Comparison of ENCODE assay signal across 16 cellular contexts in the genomic region with DNA sequence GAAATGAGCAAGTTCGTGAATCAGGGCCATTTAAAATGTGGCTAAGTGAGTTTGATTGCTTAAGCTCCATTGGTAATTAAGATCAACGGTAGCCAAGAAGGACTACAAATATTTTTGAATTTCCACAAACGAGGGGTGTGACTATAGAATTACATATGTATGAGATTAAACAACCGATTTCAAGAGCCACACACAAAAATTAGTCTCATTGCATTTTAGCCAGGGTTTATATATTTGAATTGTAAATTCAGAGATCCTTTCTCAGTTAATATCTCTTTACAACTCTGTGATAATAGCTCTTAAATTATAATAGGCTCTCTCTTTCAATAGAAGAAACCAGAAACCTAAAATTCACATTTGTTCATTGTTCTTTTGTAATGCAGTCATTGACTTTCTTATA.
"Had no signal": no experiment of that assay in that cellular context is flagged by ENCODE, and none has a peak within 500 bp of the region (broad histone marks: within the 10 kb centered on the region; RNA-seq: fewer than 3 reads in every experiment).

No MANE protein-coding gene starts in this region.

- DNase-seq: activated CD4-positive, alpha-beta T cell treated with anti-CD3 and anti-CD28 coated beads, Interleukin-2, amount 50 U/mL, for 1 hour; activated CD4-positive, CD25-positive, alpha-beta regulatory T cell; activated effector memory CD4-positive, alpha-beta T cell treated with Interleukin-2 at 50 U/mL for 16 hours; activated T-cell treated with anti-CD3 and anti-CD28 coated beads for 4 hours; central memory CD4-positive, alpha-beta T cell; effector memory CD8-positive, alpha-beta T cell; erythroblast; hippocampal formation; lower lobe of right lung; naive thymus-derived CD8-positive, alpha-beta T cell; right lobe of liver; stimulated activated CD4-positive, alpha-beta T cell treated with anti-CD3 and anti-CD28 coated beads, Interleukin-12 subunit alpha, Interleukin-12 subunit beta, amount 100 ng/mL, for 4 hours; stimulated activated naive CD8-positive, alpha-beta T cell treated with anti-CD3 and anti-CD28 coated beads, Interleukin-15, Interleukin-2, amounts not matched to agents 100 U/mL and 50 U/mL, for 24 hours had no signal

- H3K4me3 ChIP-seq: body of pancreas, lower lobe of right lung, prostate gland, right lobe of liver had no signal

- H3K27ac ChIP-seq: body of pancreas, lower lobe of right lung, neutrophil, prostate gland, right lobe of liver had no signal

- H3K27me3 ChIP-seq: body of pancreas, neutrophil, right lobe of liver had no signal

- H3K9me3 ChIP-seq: body of pancreas, lower lobe of right lung, neutrophil, prostate gland, right lobe of liver had no signal

- H3K4me1 ChIP-seq: prostate gland had no signal

- ATAC-seq: effector memory CD8-positive, alpha-beta T cell; naive thymus-derived CD8-positive, alpha-beta T cell; stimulated activated naive CD8-positive, alpha-beta T cell treated with anti-CD3 and anti-CD28 coated beads, Interleukin-15, Interleukin-2, amounts not matched to agents 100 U/mL and 50 U/mL, for 24 hours had no signal

- H3K36me3 ChIP-seq: lower lobe of right lung, neutrophil, prostate gland, right lobe of liver had no signal
